In the genomic region with DNA sequence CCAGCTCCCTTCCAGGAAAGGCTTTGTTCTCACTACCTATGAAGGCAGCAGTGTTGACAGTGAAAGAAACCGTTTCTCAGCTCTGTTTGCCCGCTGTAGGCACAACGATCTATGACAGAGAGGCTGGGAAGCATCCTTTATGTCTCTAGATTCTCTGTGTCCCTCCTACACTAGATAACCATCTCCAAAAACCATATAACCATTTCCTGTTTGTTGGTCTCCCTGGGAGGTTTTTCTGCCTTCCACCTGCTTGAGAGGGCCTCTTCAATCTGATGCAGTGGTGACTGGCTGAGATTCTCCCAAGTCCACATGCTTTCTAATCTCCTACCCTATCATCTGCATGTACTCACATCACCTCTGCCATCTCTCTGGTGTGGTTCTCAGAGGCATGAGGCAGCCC, we compare ENCODE assay signal across 16 cellular contexts. TPM values are rescaled to one million over a fixed set of nuclear protein-coding genes. Genes with fewer than 3 reads are reported as not detected.
A peak's percentile ranks its signal among the peaks of the same experiment; 100 is the strongest.
DNase-seq lines count a peak whose midpoint lies in the region; ATAC-seq, FAIRE-seq and TF ChIP-seq lines count a peak whose summit lies in the region.
"Had no signal": no experiment of that assay in that cellular context is flagged by ENCODE, and none has a peak within 500 bp of the region (broad histone marks: within the 10 kb centered on the region; RNA-seq: fewer than 3 reads in every experiment).

No MANE protein-coding gene starts in this region.

- H3K27me3 ChIP-seq in K562 (ENCODE audit: control insufficient read depth in 2 of 2, insufficient read depth in 2 of 2, low read length in 2 of 2) (no peaks in the 10 kb centered on the region), thymus (ENCODE audit: control insufficient read depth, insufficient read depth) (no peaks in the 10 kb centered on the region), SK-N-SH (ENCODE audit: insufficient read depth) (no peaks in the 10 kb centered on the region)
- H3K27me3 ChIP-seq: dorsolateral prefrontal cortex had no signal

- H3K4me3 ChIP-seq in K562 (no peak overlapping the region), thymus (ENCODE audit: low read length) (no peak overlapping the region), SK-N-SH (ENCODE audit: low read depth in 2 of 2, low read length in 1 of 2) (no peak overlapping the region)
- H3K4me3 ChIP-seq: dorsolateral prefrontal cortex, prostate gland had no signal

- H3K4me1 ChIP-seq in K562 (replicated peaks in 1 of 2; ENCODE audit: control insufficient read depth in 2 of 2, insufficient read depth in 2 of 2, low read length in 2 of 2) = peaks cover 0 to 2% of the 10 kb centered on the region in 2 experiments; a peak in 2 of 5 replicates
- H3K4me1 ChIP-seq in thymus (ENCODE audit: control insufficient read depth, insufficient read depth, low read length) = peaks cover 14% of the 10 kb centered on the region
- H3K4me1 ChIP-seq in SK-N-SH (ENCODE audit: control insufficient read depth in 1 of 2, insufficient read depth in 2 of 2, low read depth in 1 of 2, low read length in 1 of 2) = peaks cover 0 to 3% of the 10 kb centered on the region in 2 experiments; a peak in 1 of 4 replicates
- H3K4me1 ChIP-seq: prostate gland had no signal

- POLR2A ChIA-PET in K562 (lab: Yijun Ruan, JAX) (interaction anchor here (0.6 to 1.5 kb wide), 5 partner anchors 12 to 86 kb away, joined by 3 to 4 read pairs (median 3); a partner anchor contains a TSS), SK-N-SH (lab: Yijun Ruan, JAX) (no interaction called here)

- no peak; the same call in none of the 3 replicates for ATAC-seq in K562
- no peak for ATAC-seq in GM21619 (IDR thresholded peaks at IDR 0.05; ENCODE audit: unreplicated experiment)
- ATAC-seq in HG03045 (IDR thresholded peaks at IDR 0.05; ENCODE audit: unreplicated experiment) = no peak
- ATAC-seq: SK-N-SH treated with all-trans-retinoic acid at 6 μM for 48 hours had no signal

- no peaks in the 10 kb centered on the region for H3K9me3 Mint-ChIP-seq in activated naive CD4-positive, alpha-beta T cell treated with anti-CD3 and anti-CD28 coated beads for 36 hours
- H3K9me3 Mint-ChIP-seq in T-helper 2 cell treated with Interferon-gamma antibody and Interleukin-4, amounts not matched to agents 5 μg/mL and 100 μg/mL, for 36 hours = no peaks in the 10 kb centered on the region
- H3K9me3 Mint-ChIP-seq: HFFc6 had no signal

- H3K4me2 ChIP-seq in K562 (ENCODE audit: insufficient read depth, low read length) (no peak overlapping the region), SK-N-SH (no peak overlapping the region)

- H3K36me3 Mint-ChIP-seq in activated naive CD4-positive, alpha-beta T cell treated with anti-CD3 and anti-CD28 coated beads for 36 hours (ENCODE audit: low read depth) = peaks cover 44% of the 10 kb centered on the region
- H3K36me3 Mint-ChIP-seq in T-helper 2 cell treated with Interferon-gamma antibody and Interleukin-4, amounts not matched to agents 5 μg/mL and 100 μg/mL, for 36 hours (ENCODE audit: low read depth) = peaks cover 58% of the 10 kb centered on the region

- no peak for TF ChIP-seq POLR2A in K562 (conservative IDR thresholded peaks at IDR 0.05)

- H3K79me2 ChIP-seq in K562 (ENCODE audit: control insufficient read depth, insufficient read depth, low read length) (no peaks in the 10 kb centered on the region), SK-N-SH (ENCODE audit: insufficient read depth) (no peaks in the 10 kb centered on the region)

- H3K9ac ChIP-seq in K562 (ENCODE audit: insufficient read depth in 1 of 2, low read depth in 2 of 2, low read length in 2 of 2) (no peak overlapping the region), SK-N-SH (no peak overlapping the region)

- 57% methylated on average over 3 of the region's 3 CpGs for whole genome bisulfite sequencing in K562 (ENCODE audit: insufficient coverage, low coverage, missing lambda C conversion rate)
- 3% methylated on average over 3 of the region's 3 CpGs for WGBS in thymus
- WGBS in SK-N-SH (ENCODE audit: low lambda C conversion rate) = 80% methylated on average over 3 of the region's 3 CpGs

- CTCF ChIA-PET in activated naive CD4-positive, alpha-beta T cell treated with anti-CD3 and anti-CD28 coated beads for 36 hours (lab: Charles Lee) = interaction anchor here (1.0 kb wide), 1 partner anchor 36 kb away, joined by 3 read pairs; no protein-coding TSS in a partner anchor
- CTCF ChIA-PET in K562 (lab: Yijun Ruan, JAX; ENCODE audit: low intra/inter-chr PET ratio) = interaction anchor here (0.7 kb wide), 1 partner anchor 491 kb away, joined by 3 read pairs; no protein-coding TSS in a partner anchor
- CTCF ChIA-PET in SK-N-SH (lab: Yijun Ruan, JAX) = no interaction called here

- H2AFZ ChIP-seq in K562 (ENCODE audit: low read depth, low read length) (no peak overlapping the region), SK-N-SH (ENCODE audit: low read depth) (no peak overlapping the region)

- no peaks in the 10 kb centered on the region for H3K9me1 ChIP-seq in K562 (ENCODE audit: control insufficient read depth, insufficient read depth, low read length)

- no peak overlapping the region for H3K27ac ChIP-seq in K562 (ENCODE audit: extremely low read depth, low read depth, low read length)
- peak overlapping the region; percentile 53 for H3K27ac ChIP-seq in thymus (ENCODE audit: low read depth)
- H3K27ac ChIP-seq in SK-N-SH (ENCODE audit: low read depth in 2 of 2, low read length in 1 of 2) = no peak overlapping the region
- H3K27ac ChIP-seq: dorsolateral prefrontal cortex, prostate gland had no signal

- no peak for TF ChIP-seq RAD21 in K562 (CRISPR knock-in tag; conservative IDR thresholded peaks at IDR 0.05 in 1 of 2, IDR thresholded peaks at IDR 0.05 in 1 of 2)
- no peak for TF ChIP-seq RAD21 in SK-N-SH (IDR thresholded peaks at IDR 0.05; ENCODE audit: low read length)

- peak; percentile 23 for FAIRE-seq in K562 (lab: Jason Lieb, UNC)
- FAIRE-seq: astrocyte had no signal

- no peaks in the 10 kb centered on the region for H3F3A ChIP-seq in SK-N-SH (replicated peaks; ENCODE audit: insufficient read depth)

- DNase-seq in activated naive CD4-positive, alpha-beta T cell treated with anti-CD3 and anti-CD28 coated beads for 36 hours = peak; percentile 17
- DNase-seq in activated naive CD4-positive, alpha-beta T cell (lab: John Stamatoyannopoulos, UW) = no peak
- DNase-seq in T-helper 2 cell treated with Interferon-gamma antibody and Interleukin-4, amounts not matched to agents 5 μg/mL and 100 μg/mL, for 36 hours (ENCODE audit: low spot score) = peak; percentile 77
- DNase-seq in K562 (ENCODE audit: extremely low read depth in 1 of 4, low spot score in 3 of 4) = no peak
- DNase-seq in SK-N-SH = no peak
- DNase-seq: dorsolateral prefrontal cortex, HFFc6, IMR-90, NCI-H1930 had no signal

- no TSS peak for BruUV-seq in K562 (replicated peaks; lab: Mats Ljungman, UMichigan)

- no peaks in the 10 kb centered on the region for H3K9me3 ChIP-seq in K562 (replicated peaks; ENCODE audit: control insufficient read depth, insufficient read depth, low read depth, low read length)
- no peaks in the 10 kb centered on the region for H3K9me3 ChIP-seq in thymus (ENCODE audit: control insufficient read depth)
- H3K9me3 ChIP-seq in SK-N-SH = no peaks in the 10 kb centered on the region
- H3K9me3 ChIP-seq: prostate gland had no signal

- no peak overlapping the region for H3K4me3 Mint-ChIP-seq in activated naive CD4-positive, alpha-beta T cell treated with anti-CD3 and anti-CD28 coated beads for 36 hours
- peak overlapping the region; percentile 74 for H3K4me3 Mint-ChIP-seq in T-helper 2 cell treated with Interferon-gamma antibody and Interleukin-4, amounts not matched to agents 5 μg/mL and 100 μg/mL, for 36 hours
- H3K4me3 Mint-ChIP-seq: B cell, HFFc6 had no signal

- H4K20me1 ChIP-seq in K562 (replicated peaks; ENCODE audit: control insufficient read depth, insufficient read depth, low read length) = no peaks in the 10 kb centered on the region
- H4K20me1 ChIP-seq in SK-N-SH (ENCODE audit: insufficient read depth) = no peaks in the 10 kb centered on the region

- H3K27me3 Mint-ChIP-seq in activated naive CD4-positive, alpha-beta T cell treated with anti-CD3 and anti-CD28 coated beads for 36 hours (ENCODE audit: low read depth) = no peaks in the 10 kb centered on the region
- no peaks in the 10 kb centered on the region for H3K27me3 Mint-ChIP-seq in T-helper 2 cell treated with Interferon-gamma antibody and Interleukin-4, amounts not matched to agents 5 μg/mL and 100 μg/mL, for 36 hours (ENCODE audit: low read depth)
- H3K27me3 Mint-ChIP-seq: B cell had no signal

- TF ChIP-seq CTCF in K562 (IDR thresholded peaks at IDR 0.05 in 2 of 3, conservative IDR thresholded peaks at IDR 0.05 in 1 of 3; ENCODE audit: insufficient read depth in 2 of 3, low read depth in 1 of 3, low read length in 3 of 3) (no peak), SK-N-SH (IDR thresholded peaks at IDR 0.05) (no peak)

- peak overlapping the region; percentile 24 for H3K27ac Mint-ChIP-seq in activated naive CD4-positive, alpha-beta T cell treated with anti-CD3 and anti-CD28 coated beads for 36 hours
- peak overlapping the region; percentile 94 for H3K27ac Mint-ChIP-seq in T-helper 2 cell treated with Interferon-gamma antibody and Interleukin-4, amounts not matched to agents 5 μg/mL and 100 μg/mL, for 36 hours
- H3K27ac Mint-ChIP-seq: B cell, HFFc6 had no signal

- TF ChIP-seq EP300 in K562 (IDR thresholded peaks at IDR 0.05; ENCODE audit: low read length) (no peak), SK-N-SH (IDR thresholded peaks at IDR 0.05; ENCODE audit: borderline replicate concordance in 1 of 2, low read depth in 1 of 2, low read length in 1 of 2) (no peak)

- no peaks in the 10 kb centered on the region for H3K9me2 ChIP-seq in SK-N-SH

- in situ Hi-C loops in K562 (cut with MboI) = no loop called here

- H3K36me3 ChIP-seq in K562 (ENCODE audit: control insufficient read depth, insufficient read depth, low read length) (peaks cover 80% of the 10 kb centered on the region), thymus (ENCODE audit: control insufficient read depth, insufficient read depth) (peaks cover 14% of the 10 kb centered on the region), SK-N-SH (replicated peaks in 1 of 2; ENCODE audit: control insufficient read depth in 1 of 2, insufficient read depth in 2 of 2, low read length in 1 of 2) (peaks cover 29 to 61% of the 10 kb centered on the region in 2 experiments)
- H3K36me3 ChIP-seq: prostate gland had no signal

- H3K4me1 Mint-ChIP-seq in activated naive CD4-positive, alpha-beta T cell treated with anti-CD3 and anti-CD28 coated beads for 36 hours (ENCODE audit: low read depth) = peaks cover 20% of the 10 kb centered on the region
- peaks cover 47% of the 10 kb centered on the region for H3K4me1 Mint-ChIP-seq in T-helper 2 cell treated with Interferon-gamma antibody and Interleukin-4, amounts not matched to agents 5 μg/mL and 100 μg/mL, for 36 hours (ENCODE audit: low read depth)

- intact Hi-C loops in activated naive CD4-positive, alpha-beta T cell treated with anti-CD3 and anti-CD28 coated beads for 36 hours (cut with micrococcal nuclease) = no loop called here
- intact Hi-C loops in K562 (cut with micrococcal nuclease) = no loop called here

RNA-seq across cellular contexts. Expression of a gene that starts 32.0 kb away (rescaled TPM):
- under 1 TPM; 0.81 to 0.95 TPM for total RNA-seq in activated naive CD4-positive, alpha-beta T cell treated with anti-CD3 and anti-CD28 coated beads for 36 hours
- total RNA-seq in K562 (2011; cell fraction: chromatin; rRNA removed; ENCODE audit: low replicate concordance) = 9.2 and 9.3 TPM in 2 replicates
- 6.8 and 8.0 TPM in 2 replicates for total RNA-seq in K562 (2011; cell fraction: nucleolus; rRNA removed)
- 6.2 and 9.8 TPM in 2 replicates for total RNA-seq in K562 (2011; cell fraction: nucleoplasm; rRNA removed)
- 1.3 and 1.5 TPM in 2 replicates for total RNA-seq in K562 (2014; rRNA removed)
- total RNA-seq in K562 (2014; rRNA removed; fragmentation: Illumina TruSeq; extraction: Trizol) = 1.6 and 2.4 TPM in 2 replicates
- total RNA-seq in K562 (2015; rRNA removed; fragmentation: Illumina TruSeq; extraction: Trizol) = 3.3 and 4.0 TPM in 2 replicates
- total RNA-seq in K562 (2021) = 1.9 and 2.0 TPM in 2 replicates
- 5.0 and 8.0 TPM in 2 replicates for polyA plus RNA-seq in K562 (2011; rRNA removed)
- 3.3 and 5.8 TPM in 2 replicates for polyA plus RNA-seq in K562 (2011; cell fraction: cytosol; rRNA removed)
- polyA plus RNA-seq in K562 (2011; cell fraction: nucleus; rRNA removed) = 3.6 and 5.0 TPM in 2 replicates
- 3.2 and 3.5 TPM in 2 replicates for polyA plus RNA-seq in K562 (2012)
- 1.9 and 2.3 TPM in 2 replicates for polyA plus RNA-seq in K562 (2014; fragmentation: Illumina TruSeq; extraction: Trizol)
- 1 to 10 TPM; 1.8 to 1.9 TPM for polyA plus RNA-seq in K562 (2014; fragmentation: Nextera tagmentation; extraction: Ambion mirVana)
- 2.8 and 3.5 TPM in 2 replicates for polyA plus RNA-seq in K562 (2014; rRNA removed)
- polyA minus RNA-seq in K562 (2011; rRNA and poly(A)+ RNA removed) = 3.4 and 4.8 TPM in 2 replicates
- polyA minus RNA-seq in K562 (2011; cell fraction: cytosol; rRNA and poly(A)+ RNA removed) = 1.5 and 3.3 TPM in 2 replicates
- 2.0 and 2.4 TPM in 2 replicates for polyA minus RNA-seq in K562 (2011; cell fraction: nucleus; rRNA and poly(A)+ RNA removed)
- polyA plus RNA-seq in thymus = 4.0 TPM
- 1.5 and 2.0 TPM in 2 replicates for polyA plus RNA-seq in SK-N-SH (2012; rRNA removed)
- polyA plus RNA-seq in SK-N-SH (2012; cell fraction: cytosol; rRNA removed) = 1.6 and 1.7 TPM in 2 replicates
- polyA plus RNA-seq in SK-N-SH (2012; cell fraction: nucleus; rRNA removed) = 1.3 and 3.0 TPM in 2 replicates

RNA-seq across cellular contexts. Expression of a gene that starts 32.4 kb away (rescaled TPM):
- total RNA-seq in activated naive CD4-positive, alpha-beta T cell treated with anti-CD3 and anti-CD28 coated beads for 36 hours = 10 to 100 TPM; 13.4 to 15.1 TPM
- 32.9 and 35.9 TPM in 2 replicates for total RNA-seq in K562 (2011; cell fraction: chromatin; rRNA removed; ENCODE audit: low replicate concordance)
- total RNA-seq in K562 (2011; cell fraction: nucleolus; rRNA removed) = 16.1 and 18.0 TPM in 2 replicates
- 22.4 and 25.4 TPM in 2 replicates for total RNA-seq in K562 (2011; cell fraction: nucleoplasm; rRNA removed)
- 10.9 and 13.0 TPM in 2 replicates for total RNA-seq in K562 (2014; rRNA removed)
- 13.5 and 13.9 TPM in 2 replicates for total RNA-seq in K562 (2014; rRNA removed; fragmentation: Illumina TruSeq; extraction: Trizol)
- total RNA-seq in K562 (2015; rRNA removed; fragmentation: Illumina TruSeq; extraction: Trizol) = 12.3 and 13.1 TPM in 2 replicates
- 16.1 and 17.2 TPM in 2 replicates for total RNA-seq in K562 (2021)
- 14.0 and 15.3 TPM in 2 replicates for polyA plus RNA-seq in K562 (2011; rRNA removed)
- 11.5 and 14.7 TPM in 2 replicates for polyA plus RNA-seq in K562 (2011; cell fraction: cytosol; rRNA removed)
- polyA plus RNA-seq in K562 (2011; cell fraction: nucleus; rRNA removed) = 22.4 and 24.0 TPM in 2 replicates
- polyA plus RNA-seq in K562 (2012) = 12.9 and 19.1 TPM in 2 replicates
- 21.7 and 24.2 TPM in 2 replicates for polyA plus RNA-seq in K562 (2014; fragmentation: Illumina TruSeq; extraction: Trizol)
- polyA plus RNA-seq in K562 (2014; fragmentation: Nextera tagmentation; extraction: Ambion mirVana) = 1 to 10 TPM; 4.8 to 6.4 TPM
- 14.0 and 14.5 TPM in 2 replicates for polyA plus RNA-seq in K562 (2014; rRNA removed)
- 10.0 and 11.0 TPM in 2 replicates for polyA minus RNA-seq in K562 (2011; rRNA and poly(A)+ RNA removed)
- 6.8 and 8.6 TPM in 2 replicates for polyA minus RNA-seq in K562 (2011; cell fraction: cytosol; rRNA and poly(A)+ RNA removed)
- 11.8 and 14.1 TPM in 2 replicates for polyA minus RNA-seq in K562 (2011; cell fraction: nucleus; rRNA and poly(A)+ RNA removed)
- polyA plus RNA-seq in thymus = 8.8 TPM
- polyA plus RNA-seq in SK-N-SH (2012; rRNA removed) = 5.3 and 5.5 TPM in 2 replicates
- 5.4 and 6.0 TPM in 2 replicates for polyA plus RNA-seq in SK-N-SH (2012; cell fraction: cytosol; rRNA removed)
- polyA plus RNA-seq in SK-N-SH (2012; cell fraction: nucleus; rRNA removed) = 8.9 and 9.1 TPM in 2 replicates

Comparison
In these comparisons a context has a peak if more than half of its experiments do, and no peak if none do; other contexts are left out.
1. DNase-seq: peak in activated naive CD4-positive, alpha-beta T cell treated with anti-CD3 and anti-CD28 coated beads for 36 hours (single experiment) and T-helper 2 cell treated with Interferon-gamma antibody and Interleukin-4, amounts not matched to agents 5 μg/mL and 100 μg/mL, for 36 hours (single experiment); none in activated naive CD4-positive, alpha-beta T cell (0 of 4), K562 (0 of 4) and SK-N-SH (single experiment).